In the genomic region with DNA sequence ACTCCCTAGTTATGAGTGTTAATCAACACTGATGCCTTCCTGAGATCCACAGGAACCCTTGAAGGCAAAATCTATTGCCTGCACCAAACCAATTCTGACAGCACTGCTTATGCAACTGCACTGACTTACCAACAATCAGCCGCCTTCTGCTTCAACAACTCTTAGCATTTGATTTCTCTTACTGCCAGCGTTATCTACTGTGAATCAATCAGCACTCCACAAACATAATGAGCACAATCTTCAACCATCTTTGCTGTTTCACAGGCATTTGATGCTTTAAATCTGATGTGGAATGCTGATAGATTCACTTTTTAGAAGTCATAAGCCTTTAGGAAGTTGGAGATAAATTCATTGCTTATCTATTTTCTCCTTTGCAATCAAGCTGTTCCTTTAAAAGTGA, we compare ENCODE assay signal across 7 cellular contexts. TPM values are rescaled to one million over a fixed set of nuclear protein-coding genes. Genes with fewer than 3 reads are reported as not detected.
DNase-seq lines count a peak whose midpoint lies in the region; ATAC-seq, FAIRE-seq and TF ChIP-seq lines count a peak whose summit lies in the region.
"Not testable (repeated sequence)": the region's sequence is repeated elsewhere in the genome, so short reads cannot be mapped to it uniquely, and the experiment has no call there.

No MANE protein-coding gene starts in this region.

- H3K36me3 ChIP-seq in OCI-LY7 (ENCODE audit: insufficient read depth, low read length) (peaks cover 70% of the 10 kb centered on the region), left ventricle myocardium inferior (peaks cover 29% of the 10 kb centered on the region), osteoblast (ENCODE audit: insufficient read depth, low read length) (peaks cover 16% of the 10 kb centered on the region)
- not testable (repeated sequence) for H3K36me3 ChIP-seq in astrocyte (ENCODE audit: insufficient read depth, low read length)

- not testable (repeated sequence) for H3K9ac ChIP-seq in astrocyte (ENCODE audit: low read length)

- H3K9me2 ChIP-seq in OCI-LY7 (ENCODE audit: insufficient read depth, low read length): not testable (repeated sequence)

- intact Hi-C loops in OCI-LY7 (cut with micrococcal nuclease; ENCODE audit: unreplicated experiment); activated CD4-positive, alpha-beta memory T cell treated with anti-CD3 and anti-CD28 coated beads for 36 hours (cut with micrococcal nuclease); left ventricle myocardium inferior (cut with micrococcal nuclease): not testable (repeated sequence)

- H3K4me3 Mint-ChIP-seq in activated CD4-positive, alpha-beta memory T cell treated with anti-CD3 and anti-CD28 coated beads for 36 hours; astrocyte (ENCODE audit: unreplicated experiment): not testable (repeated sequence)
- peak overlapping the region; percentile 73 for H3K4me3 Mint-ChIP-seq in activated T-helper 17 cell treated with anti-CD3 and anti-CD28 coated beads, Interleukin-2, amount 50 U/mL, for 72 hours

- not testable (repeated sequence) for ATAC-seq in activated T-helper 17 cell treated with anti-CD3 and anti-CD28 coated beads, Interleukin-2, amount 50 U/mL, for 72 hours (replicated peaks)

- not testable (repeated sequence) for H3K27me3 ChIP-seq in astrocyte (ENCODE audit: insufficient read depth, low read length); left ventricle myocardium inferior (ENCODE audit: low read depth); osteoblast (ENCODE audit: insufficient read depth, low read length)

- peaks cover 55% of the 10 kb centered on the region for H3K36me3 Mint-ChIP-seq in activated CD4-positive, alpha-beta memory T cell treated with anti-CD3 and anti-CD28 coated beads for 36 hours
- H3K36me3 Mint-ChIP-seq in activated T-helper 17 cell treated with anti-CD3 and anti-CD28 coated beads, Interleukin-2, amount 50 U/mL, for 72 hours (ENCODE audit: low read depth): peaks cover 92% of the 10 kb centered on the region
- not testable (repeated sequence) for H3K36me3 Mint-ChIP-seq in astrocyte (ENCODE audit: low read depth, unreplicated experiment)

- not testable (repeated sequence) for H2AFZ ChIP-seq in OCI-LY7 (ENCODE audit: low read length); astrocyte (ENCODE audit: low read depth, low read length); osteoblast (ENCODE audit: low read length)

- H3K79me2 ChIP-seq in OCI-LY7 (ENCODE audit: insufficient read depth, low read depth, low read length) (peaks cover 33% of the 10 kb centered on the region), astrocyte (ENCODE audit: insufficient read depth, low read length) (peaks cover 51% of the 10 kb centered on the region), osteoblast (ENCODE audit: insufficient read depth, low read length) (peaks cover 57% of the 10 kb centered on the region)

- H3K4me1 ChIP-seq in OCI-LY7 (ENCODE audit: insufficient read depth, low read length, poor library complexity, severe bottlenecking): peaks cover 17% of the 10 kb centered on the region
- H3K4me1 ChIP-seq in astrocyte (ENCODE audit: insufficient read depth, low read length): peaks cover 23% of the 10 kb centered on the region
- peaks cover 55% of the 10 kb centered on the region for H3K4me1 ChIP-seq in left ventricle myocardium inferior
- peaks cover 38% of the 10 kb centered on the region for H3K4me1 ChIP-seq in osteoblast (ENCODE audit: insufficient read depth, low read length)

- not testable (repeated sequence) for H3K27me3 Mint-ChIP-seq in activated CD4-positive, alpha-beta memory T cell treated with anti-CD3 and anti-CD28 coated beads for 36 hours; activated T-helper 17 cell treated with anti-CD3 and anti-CD28 coated beads, Interleukin-2, amount 50 U/mL, for 72 hours; astrocyte (ENCODE audit: low read depth, unreplicated experiment)

- not testable (repeated sequence) for H3K27ac ChIP-seq in OCI-LY7 (ENCODE audit: low read depth, low read length, poor library complexity, severe bottlenecking); astrocyte (ENCODE audit: low read depth, low read length)
- peak overlapping the region; percentile 2 for H3K27ac ChIP-seq in left ventricle myocardium inferior (replicated peaks)
- peak overlapping the region; percentile 2 for H3K27ac ChIP-seq in osteoblast (ENCODE audit: low read depth, low read length)

- not testable (repeated sequence) for TF ChIP-seq CTCF in OCI-LY7 (conservative IDR thresholded peaks at IDR 0.05; ENCODE audit: low read length); astrocyte (IDR thresholded peaks at IDR 0.05; ENCODE audit: insufficient read depth, low read depth, low read length); left ventricle myocardium inferior (IDR thresholded peaks at IDR 0.05; ENCODE audit: borderline replicate concordance); osteoblast (IDR thresholded peaks at IDR 0.05; ENCODE audit: extremely low read depth, low read depth, low read length)

- H4K20me1 ChIP-seq in OCI-LY7 (ENCODE audit: insufficient read depth, low read length); osteoblast (ENCODE audit: insufficient read depth, low read length): not testable (repeated sequence)
- peaks cover 18% of the 10 kb centered on the region for H4K20me1 ChIP-seq in astrocyte (ENCODE audit: insufficient read depth, low read length)

- POLR2A ChIA-PET in OCI-LY7 (lab: Charles Lee): not testable (repeated sequence)
- POLR2A ChIA-PET in activated CD4-positive, alpha-beta memory T cell treated with anti-CD3 and anti-CD28 coated beads for 36 hours (lab: Charles Lee): interaction anchor here (0.6 to 1.3 kb wide), 2 partner anchors 83 to 874 kb away, joined by 3 read pairs; partner anchors contain the start of gene GBP1

- FAIRE-seq in GM18507 (lab: Jason Lieb, UNC): peak; percentile 9
- FAIRE-seq in astrocyte (lab: Jason Lieb, UNC): not testable (repeated sequence)

- not testable (repeated sequence) for H3K4me2 ChIP-seq in OCI-LY7 (ENCODE audit: low read length); astrocyte (ENCODE audit: low read length)
- H3K4me2 ChIP-seq in osteoblast (ENCODE audit: insufficient read depth, low read length): peak overlapping the region; percentile 46

- H3K4me3 ChIP-seq in OCI-LY7 (ENCODE audit: low read depth, low read length, poor library complexity, severe bottlenecking); astrocyte (ENCODE audit: insufficient read depth, low read depth, low read length); left ventricle myocardium inferior; osteoblast (ENCODE audit: insufficient read depth, low read length): not testable (repeated sequence)

- peak overlapping the region; percentile 88 for H3K27ac Mint-ChIP-seq in activated CD4-positive, alpha-beta memory T cell treated with anti-CD3 and anti-CD28 coated beads for 36 hours
- peak overlapping the region; percentile 71 for H3K27ac Mint-ChIP-seq in activated T-helper 17 cell treated with anti-CD3 and anti-CD28 coated beads, Interleukin-2, amount 50 U/mL, for 72 hours
- H3K27ac Mint-ChIP-seq in astrocyte (ENCODE audit: unreplicated experiment): not testable (repeated sequence)

- TSS peak; percentile 26 for BruUV-seq in OCI-LY7 (replicated peaks; lab: Mats Ljungman, UMichigan)

- not testable (repeated sequence) for H3K9me3 Mint-ChIP-seq in activated CD4-positive, alpha-beta memory T cell treated with anti-CD3 and anti-CD28 coated beads for 36 hours; activated T-helper 17 cell treated with anti-CD3 and anti-CD28 coated beads, Interleukin-2, amount 50 U/mL, for 72 hours; astrocyte (ENCODE audit: unreplicated experiment)

- H3K9me3 ChIP-seq in OCI-LY7 (ENCODE audit: low read length); astrocyte (ENCODE audit: insufficient read depth, low read depth, low read length); left ventricle myocardium inferior (replicated peaks); osteoblast (ENCODE audit: low read depth, low read length): not testable (repeated sequence)

- not testable (repeated sequence) for DNase-seq in GM18507 (ENCODE audit: extremely low spot score, insufficient read length, low read depth); OCI-LY7 (ENCODE audit: low spot score); activated CD4-positive, alpha-beta memory T cell treated with anti-CD3 and anti-CD28 coated beads for 36 hours; left ventricle myocardium inferior; osteoblast (ENCODE audit: insufficient read length, low spot score, missing footprints)
- peak; percentile 12 for DNase-seq in astrocyte (ENCODE audit: low read depth)

- H3K4me1 Mint-ChIP-seq in activated CD4-positive, alpha-beta memory T cell treated with anti-CD3 and anti-CD28 coated beads for 36 hours (ENCODE audit: low read depth): peaks cover 74% of the 10 kb centered on the region
- H3K4me1 Mint-ChIP-seq in activated T-helper 17 cell treated with anti-CD3 and anti-CD28 coated beads, Interleukin-2, amount 50 U/mL, for 72 hours: peaks cover 62% of the 10 kb centered on the region
- H3K4me1 Mint-ChIP-seq in astrocyte (ENCODE audit: low read depth, unreplicated experiment): peaks cover 40% of the 10 kb centered on the region

- CTCF ChIA-PET in OCI-LY7 (lab: Charles Lee; ENCODE audit: unreplicated experiment): not testable (repeated sequence)
- CTCF ChIA-PET in activated CD4-positive, alpha-beta memory T cell treated with anti-CD3 and anti-CD28 coated beads for 36 hours (lab: Charles Lee): interaction anchor here (1.5 kb wide), 1 partner anchor 8 kb away, joined by 3 read pairs; no protein-coding TSS in a partner anchor

RNA-seq across cellular contexts. Expression of gene KYAT3, which starts 10.9 kb away (rescaled TPM):
- 5.9 and 7.5 TPM in 2 replicates for total RNA-seq in OCI-LY7 (2014; rRNA removed; shearing (Covaris generic))
- total RNA-seq in OCI-LY7 (2022) (24.1 and 26.3 TPM in 2 replicates), astrocyte (21.0 and 21.3 TPM in 2 replicates), left ventricle myocardium inferior (7.5 TPM), osteoblast (44.8 and 53.9 TPM in 2 replicates)
- total RNA-seq in activated CD4-positive, alpha-beta memory T cell treated with anti-CD3 and anti-CD28 coated beads for 36 hours: 10 to 100 TPM; 66.8 to 71.4 TPM
- 10 to 100 TPM; 41.8 to 65.1 TPM for total RNA-seq in activated T-helper 17 cell treated with anti-CD3 and anti-CD28 coated beads, Interleukin-2, amount 50 U/mL, for 72 hours

RNA-seq across cellular contexts. Expression of gene RBMXL1, which starts 10.9 kb away (rescaled TPM):
- 6.7 and 7.0 TPM in 2 replicates for total RNA-seq in OCI-LY7 (2014; rRNA removed; shearing (Covaris generic))
- total RNA-seq in OCI-LY7 (2022) (13.7 and 15.3 TPM in 2 replicates), astrocyte (10.1 and 10.9 TPM in 2 replicates), left ventricle myocardium inferior (11.9 TPM), osteoblast (11.5 and 13.4 TPM in 2 replicates)
- 10 to 100 TPM; 28.1 to 31.5 TPM for total RNA-seq in activated CD4-positive, alpha-beta memory T cell treated with anti-CD3 and anti-CD28 coated beads for 36 hours
- 10 to 100 TPM; 25.5 to 27.4 TPM for total RNA-seq in activated T-helper 17 cell treated with anti-CD3 and anti-CD28 coated beads, Interleukin-2, amount 50 U/mL, for 72 hours

RNA-seq across cellular contexts. Expression of gene GBP3, which starts 41.2 kb away (rescaled TPM):
- total RNA-seq in OCI-LY7 (2014; rRNA removed; shearing (Covaris generic)): 0.25 and 0.28 TPM in 2 replicates
- total RNA-seq in OCI-LY7 (2022) (0.17 and 0.49 TPM in 2 replicates), astrocyte (30.3 and 34.9 TPM in 2 replicates), left ventricle myocardium inferior (7.9 TPM), osteoblast (22.4 and 39.1 TPM in 2 replicates)
- total RNA-seq in activated CD4-positive, alpha-beta memory T cell treated with anti-CD3 and anti-CD28 coated beads for 36 hours: 1 to 10 TPM; 4.5 to 5.7 TPM
- total RNA-seq in activated T-helper 17 cell treated with anti-CD3 and anti-CD28 coated beads, Interleukin-2, amount 50 U/mL, for 72 hours: 1 to 10 TPM; 5.7 to 7.6 TPM
